ENCODE assay signal across 8 cellular contexts in the genomic region with DNA sequence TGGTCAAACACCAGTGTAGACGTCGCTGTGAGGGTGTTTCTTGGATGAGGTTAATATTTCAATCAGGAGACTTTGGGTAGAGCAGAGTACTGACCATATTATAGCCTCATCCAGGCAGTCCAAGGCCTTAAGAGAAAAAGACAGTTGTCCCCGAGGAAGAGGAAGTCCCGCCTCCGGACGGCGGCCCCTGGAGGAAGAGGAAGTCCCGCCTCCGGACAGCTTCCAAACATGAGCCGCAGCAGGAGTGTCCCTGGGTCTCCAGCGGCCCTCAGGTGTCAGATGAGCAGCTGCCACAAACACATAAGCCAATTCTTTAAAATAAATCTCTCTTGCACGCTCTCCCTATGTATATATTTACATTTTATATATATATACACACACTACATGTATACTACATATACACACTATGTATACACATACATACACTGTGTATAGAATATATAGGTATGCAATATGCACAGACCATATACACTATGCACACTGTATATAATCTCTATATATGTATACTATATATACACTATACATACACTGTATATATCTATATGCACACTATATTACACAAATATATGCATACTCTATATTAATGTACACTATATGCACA. TPM values are rescaled to one million over a fixed set of nuclear protein-coding genes. Genes with fewer than 3 reads are reported as not detected.
DNase-seq lines count a peak whose midpoint lies in the region; ATAC-seq and TF ChIP-seq lines count a peak whose summit lies in the region.

No MANE protein-coding gene starts in this region.

- ATAC-seq in GM21717 (IDR thresholded peaks at IDR 0.05; ENCODE audit: unreplicated experiment) (peak; percentile 45), sciatic nerve (no peak), HG03460 (IDR thresholded peaks at IDR 0.05; ENCODE audit: unreplicated experiment) (no peak)
- peak; percentile 66 for ATAC-seq in activated naive CD8-positive, alpha-beta T cell treated with anti-CD3 and anti-CD28 coated beads, Interleukin-2, amount 50 U/mL, for 24 hours

- intact Hi-C loops in dorsolateral prefrontal cortex (cut with DNase I) (no loop called here), sciatic nerve (cut with DNase I) (no loop called here)

- no peak for TF ChIP-seq CTCF in dorsolateral prefrontal cortex (IDR thresholded peaks at IDR 0.05 in 54 of 56, conservative IDR thresholded peaks at IDR 0.05 in 2 of 56; ENCODE audit: low read depth in 1 of 56, partially characterized antibody in 56 of 56)

- H3K27me3 ChIP-seq in dorsolateral prefrontal cortex, result no peaks in the 10 kb centered on the region

- no peak overlapping the region for H3K4me3 Mint-ChIP-seq in activated naive CD8-positive, alpha-beta T cell treated with anti-CD3 and anti-CD28 coated beads, Interleukin-2, amount 50 U/mL, for 24 hours

- DNase-seq in RPMI8226, result peak; percentile 51
- DNase-seq in activated naive CD8-positive, alpha-beta T cell treated with anti-CD3 and anti-CD28 coated beads, Interleukin-2, amount 50 U/mL, for 24 hours, result peak; percentile 80
- peak; percentile 71 for DNase-seq in stimulated activated CD4-positive, alpha-beta T cell treated with anti-CD3 and anti-CD28 coated beads, Interleukin-4, amount 100 ng/mL, for 24 hours
- no peak for DNase-seq in dorsolateral prefrontal cortex
- DNase-seq in GOT3 (lab: John Stamatoyannopoulos, UW), result no peak
- no peak for DNase-seq in sciatic nerve (ENCODE audit: low spot score)

- H3K4me3 ChIP-seq in dorsolateral prefrontal cortex, result no peak overlapping the region

- no peaks in the 10 kb centered on the region for H3K36me3 Mint-ChIP-seq in activated naive CD8-positive, alpha-beta T cell treated with anti-CD3 and anti-CD28 coated beads, Interleukin-2, amount 50 U/mL, for 24 hours (ENCODE audit: low read depth)

- no peaks in the 10 kb centered on the region for H3K27me3 Mint-ChIP-seq in activated naive CD8-positive, alpha-beta T cell treated with anti-CD3 and anti-CD28 coated beads, Interleukin-2, amount 50 U/mL, for 24 hours

- H3K27ac ChIP-seq in dorsolateral prefrontal cortex, result no peak overlapping the region

- no peaks in the 10 kb centered on the region for H3K9me3 Mint-ChIP-seq in activated naive CD8-positive, alpha-beta T cell treated with anti-CD3 and anti-CD28 coated beads, Interleukin-2, amount 50 U/mL, for 24 hours

- peaks cover 7% of the 10 kb centered on the region for H3K4me1 Mint-ChIP-seq in activated naive CD8-positive, alpha-beta T cell treated with anti-CD3 and anti-CD28 coated beads, Interleukin-2, amount 50 U/mL, for 24 hours

- no peak overlapping the region for H3K27ac Mint-ChIP-seq in activated naive CD8-positive, alpha-beta T cell treated with anti-CD3 and anti-CD28 coated beads, Interleukin-2, amount 50 U/mL, for 24 hours

RNA-seq across cellular contexts. Expression of a gene that starts 37.5 kb away (rescaled TPM):
- 10 to 100 TPM in 118 of 120 experiments, 1 to 10 TPM in 2; 7.7 to 28.3 (median 17.8) TPM for total RNA-seq in dorsolateral prefrontal cortex
- 13.3 TPM for total RNA-seq in sciatic nerve

Comparison
In these comparisons a context has a peak if more than half of its experiments do, and no peak if none do; other contexts are left out.
1. ATAC-seq: peak in GM21717 (single experiment) and activated naive CD8-positive, alpha-beta T cell treated with anti-CD3 and anti-CD28 coated beads, Interleukin-2, amount 50 U/mL, for 24 hours (single experiment); none in sciatic nerve (single experiment) and HG03460 (single experiment).
2. DNase-seq: peak in RPMI8226 (single experiment), activated naive CD8-positive, alpha-beta T cell treated with anti-CD3 and anti-CD28 coated beads, Interleukin-2, amount 50 U/mL, for 24 hours (single experiment) and stimulated activated CD4-positive, alpha-beta T cell treated with anti-CD3 and anti-CD28 coated beads, Interleukin-4, amount 100 ng/mL, for 24 hours (single experiment); none in dorsolateral prefrontal cortex (0 of 10), GOT3 (single experiment) and sciatic nerve (single experiment).